ENCODE assay signal across 11 cellular contexts in the genomic region with DNA sequence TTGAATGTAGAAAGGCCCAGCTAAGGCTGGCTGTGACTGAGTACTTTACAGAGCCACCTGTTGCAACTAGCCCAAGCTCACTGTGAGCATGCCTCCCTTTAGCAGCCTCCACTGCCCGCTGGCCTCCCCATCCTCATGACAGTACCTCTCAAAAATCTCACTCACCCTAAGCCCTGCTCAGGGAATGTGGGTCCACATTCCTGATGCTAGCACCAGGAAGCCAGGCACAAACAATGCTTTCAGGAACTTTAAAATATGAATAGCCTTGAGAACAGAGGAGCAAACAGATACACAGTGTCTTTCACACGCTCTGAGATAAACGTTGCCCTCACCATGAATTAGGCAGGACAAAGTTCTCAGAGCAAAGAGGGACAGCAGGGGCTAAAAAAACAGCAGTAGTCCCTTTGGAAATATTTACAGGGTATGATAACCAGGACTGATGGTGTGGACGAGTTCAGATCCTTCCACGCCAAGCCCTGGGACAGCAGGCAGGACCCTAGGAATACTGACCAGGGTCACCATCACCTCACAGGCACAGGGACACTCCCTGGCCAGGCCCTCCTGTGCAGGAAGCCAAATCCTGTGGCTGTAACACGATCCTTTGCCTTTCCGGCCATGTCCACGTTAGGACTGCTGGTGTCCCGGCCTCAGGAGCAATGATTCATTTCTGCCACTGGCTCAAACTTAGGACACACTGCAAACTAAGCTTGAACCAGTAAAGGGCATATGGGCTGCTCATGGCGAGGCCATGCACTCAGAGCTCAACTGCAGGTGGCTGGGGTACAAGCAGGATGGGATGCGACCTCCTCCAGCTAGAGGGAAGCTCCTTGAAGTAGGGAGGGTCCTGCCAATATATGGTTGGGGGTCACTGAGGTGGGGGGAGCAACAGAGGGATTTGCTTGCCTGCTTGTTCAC. TPM values are rescaled to one million over a fixed set of nuclear protein-coding genes. Genes with fewer than 3 reads are reported as not detected.
DNase-seq lines count a peak whose midpoint lies in the region; ATAC-seq and TF ChIP-seq lines count a peak whose summit lies in the region.
"Had no signal": no experiment of that assay in that cellular context is flagged by ENCODE, and none has a peak within 500 bp of the region (broad histone marks: within the 10 kb centered on the region; RNA-seq: fewer than 3 reads in every experiment).

No MANE protein-coding gene starts in this region.

- no peak overlapping the region for H3K27ac Mint-ChIP-seq in osteocyte (ENCODE audit: unreplicated experiment)
- H3K27ac Mint-ChIP-seq: dendritic cell treated with granulocyte-macrophage colony-stimulating factor and Interleukin-4, amounts not matched to agents 40 ng/mL and 50 ng/mL, for 4 days had no signal

- H3K4me1 ChIP-seq in mesodermal cell (ENCODE audit: control insufficient read depth, insufficient read depth, low read length, poor library complexity, severe bottlenecking), result peaks cover 50% of the 10 kb centered on the region

- no peaks in the 10 kb centered on the region for H3K36me3 Mint-ChIP-seq in osteocyte (ENCODE audit: unreplicated experiment)

- ATAC-seq in GM21390 (IDR thresholded peaks at IDR 0.05; ENCODE audit: unreplicated experiment) (no peak), HG03457 (IDR thresholded peaks at IDR 0.05; ENCODE audit: unreplicated experiment) (no peak)
- ATAC-seq: sciatic nerve had no signal

- TF ChIP-seq CTCF in osteocyte (IDR thresholded peaks at IDR 0.05), result no peak

- no peaks in the 10 kb centered on the region for H3K9me3 Mint-ChIP-seq in osteocyte (ENCODE audit: unreplicated experiment)
- H3K9me3 Mint-ChIP-seq: dendritic cell treated with granulocyte-macrophage colony-stimulating factor and Interleukin-4, amounts not matched to agents 40 ng/mL and 50 ng/mL, for 4 days had no signal

- H3K27me3 Mint-ChIP-seq in osteocyte (ENCODE audit: unreplicated experiment), result peaks cover 7% of the 10 kb centered on the region

- peak overlapping the region; percentile 80 for H3K27ac ChIP-seq in mesodermal cell (ENCODE audit: low read depth, low read length, severe bottlenecking)

- H3K9me3 ChIP-seq in mesodermal cell (ENCODE audit: control insufficient read depth, low read length), result no peaks in the 10 kb centered on the region

- no peak overlapping the region for H3K4me3 Mint-ChIP-seq in osteocyte (ENCODE audit: unreplicated experiment)
- H3K4me3 Mint-ChIP-seq: dendritic cell treated with granulocyte-macrophage colony-stimulating factor and Interleukin-4, amounts not matched to agents 40 ng/mL and 50 ng/mL, for 4 days had no signal

- 65 to 66% methylated on average over 10 to 11 of the region's 11 CpGs for WGBS in mesodermal cell (ENCODE audit: insufficient coverage in 2 of 2), 2 experiments

- H3K4me1 Mint-ChIP-seq in osteocyte (ENCODE audit: unreplicated experiment), result peaks cover 7% of the 10 kb centered on the region

- H3K4me3 ChIP-seq in mesodermal cell (ENCODE audit: extremely low read depth, insufficient read depth, low read length, poor library complexity, severe bottlenecking), result no peak overlapping the region

- H3K36me3 ChIP-seq in mesodermal cell (ENCODE audit: control insufficient read depth, insufficient read depth, low read length), result no peaks in the 10 kb centered on the region

- DNase-seq in EH (ENCODE audit: low read depth), result peak; percentile 70
- peak; percentile 26 for DNase-seq in LHCN-M2 (ENCODE audit: low read depth)
- DNase-seq in dermis microvascular lymphatic vessel endothelial cell (ENCODE audit: low read depth in 2 of 2), result peak; percentile 64 to 71
- no peak for DNase-seq in NCI-H1105 (lab: John Stamatoyannopoulos, UW)
- no peak for DNase-seq in osteocyte (ENCODE audit: extremely low spot score, unreplicated experiment)
- DNase-seq: RPMI8226 had no signal

RNA-seq across cellular contexts. Expression of a gene that starts 9.6 kb away (rescaled TPM):
- total RNA-seq in LHCN-M2 (2014; rRNA removed), result not detected in 2 replicates
- polyA plus RNA-seq in LHCN-M2 (2012), result not detected
- total RNA-seq in dermis microvascular lymphatic vessel endothelial cell, result 0.76 and 0.77 TPM in 2 replicates
- polyA plus RNA-seq in mesodermal cell (2013, experiment 1 of 2), result 1.4 TPM
- polyA plus RNA-seq in mesodermal cell (2013, experiment 2 of 2), result 1.4 TPM
- total RNA-seq in osteocyte, result not detected in 2 replicates

RNA-seq across cellular contexts. Expression of a gene that starts 56.4 kb away (rescaled TPM):
- total RNA-seq in LHCN-M2 (2014; rRNA removed) (not detected in 2 replicates), dermis microvascular lymphatic vessel endothelial cell (not detected in 2 replicates), osteocyte (not detected in 2 replicates)
- polyA plus RNA-seq in LHCN-M2 (2012), result not detected
- polyA plus RNA-seq in mesodermal cell (2013, experiment 1 of 2), result not detected
- polyA plus RNA-seq in mesodermal cell (2013, experiment 2 of 2), result not detected
- total RNA-seq: sciatic nerve had no signal

RNA-seq across cellular contexts. Expression of a gene that starts 58.6 kb away (rescaled TPM):
- total RNA-seq in LHCN-M2 (2014; rRNA removed) (not detected in 2 replicates), dermis microvascular lymphatic vessel endothelial cell (not detected in 2 replicates), osteocyte (not detected in 2 replicates)
- polyA plus RNA-seq in LHCN-M2 (2012), result not detected
- polyA plus RNA-seq in mesodermal cell (2013, experiment 1 of 2), result not detected
- polyA plus RNA-seq in mesodermal cell (2013, experiment 2 of 2), result not detected
- total RNA-seq: sciatic nerve had no signal

Comparison
In these comparisons a context has a peak if more than half of its experiments do, and no peak if none do; other contexts are left out.
1. DNase-seq: peak in EH (single experiment), LHCN-M2 (single experiment) and dermis microvascular lymphatic vessel endothelial cell (2 of 2); none in NCI-H1105 (single experiment) and osteocyte (single experiment).